ENCODE assay signal across 12 cellular contexts in the genomic region with DNA sequence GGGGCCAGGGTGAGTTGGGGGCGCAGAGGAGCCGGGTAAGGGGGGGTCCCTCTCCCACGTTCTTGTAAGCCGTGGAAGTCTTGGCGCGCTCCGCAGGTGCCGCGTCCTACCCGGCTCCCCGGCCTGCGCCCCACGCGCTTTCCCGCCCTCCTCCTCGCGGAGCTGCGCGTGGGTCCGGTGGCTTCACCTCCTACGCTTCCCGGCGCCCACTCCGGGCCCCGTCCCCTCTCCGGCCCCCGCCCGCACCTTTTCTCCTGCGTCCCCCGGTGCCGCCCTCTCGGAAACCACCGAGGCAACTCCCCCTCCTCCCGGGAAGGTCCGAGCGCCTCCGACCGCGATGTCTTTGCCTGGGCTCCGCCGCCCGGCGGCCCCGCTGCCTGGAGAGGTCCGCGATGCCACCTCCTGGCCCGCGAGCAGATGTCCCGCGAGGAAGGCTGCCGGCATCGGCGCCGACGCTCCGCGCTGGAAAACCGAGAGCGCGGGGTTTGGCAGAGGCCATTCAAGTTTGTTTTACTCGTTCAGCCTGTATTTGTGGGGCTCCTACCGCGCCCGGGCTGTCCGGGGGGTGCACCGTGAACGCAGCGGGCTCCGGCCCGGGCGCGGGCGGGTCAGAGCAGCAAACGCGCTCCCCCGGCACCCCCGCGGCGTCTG. TPM values are rescaled to one million over a fixed set of nuclear protein-coding genes. Genes with fewer than 3 reads are reported as not detected.
DNase-seq lines count a peak whose midpoint lies in the region; ATAC-seq, FAIRE-seq and TF ChIP-seq lines count a peak whose summit lies in the region.
"Had no signal": no experiment of that assay in that cellular context is flagged by ENCODE, and none has a peak within 500 bp of the region (broad histone marks: within the 10 kb centered on the region; RNA-seq: fewer than 3 reads in every experiment).

No MANE protein-coding gene starts in this region.

- H3K27me3 ChIP-seq in bronchial epithelial cell (ENCODE audit: control insufficient read depth, insufficient read depth, low read length): peaks cover 17% of the 10 kb centered on the region
- peaks cover 18% of the 10 kb centered on the region for H3K27me3 ChIP-seq in thyroid gland

- no peak for TF ChIP-seq POLR2A in thyroid gland (IDR thresholded peaks at IDR 0.05)

- no peak for FAIRE-seq in bronchial epithelial cell (lab: Jason Lieb, UNC)
- FAIRE-seq: colon had no signal

- H3K36me3 ChIP-seq in bronchial epithelial cell (ENCODE audit: control insufficient read depth, insufficient read depth, low read length) (no peaks in the 10 kb centered on the region), thyroid gland (no peaks in the 10 kb centered on the region)

- no peak overlapping the region for H3K4me3 ChIP-seq in bronchial epithelial cell (ENCODE audit: low read depth, low read length)
- no peak overlapping the region for H3K4me3 ChIP-seq in thyroid gland (replicated peaks in 1 of 3)
- H3K4me3 ChIP-seq: BLaER1 had no signal

- H3K4me3 Mint-ChIP-seq in activated naive CD8-positive, alpha-beta T cell treated with anti-CD3 and anti-CD28 coated beads, Interleukin-2, amount 50 U/mL, for 24 hours: no peak overlapping the region
- H3K4me3 Mint-ChIP-seq in activated naive CD8-positive, alpha-beta T cell treated with anti-CD3 and anti-CD28 coated beads for 36 hours: no peak overlapping the region

- H3K9me3 ChIP-seq in thyroid gland: no peaks in the 10 kb centered on the region

- H3K4me1 Mint-ChIP-seq in activated naive CD8-positive, alpha-beta T cell treated with anti-CD3 and anti-CD28 coated beads, Interleukin-2, amount 50 U/mL, for 24 hours: no peaks in the 10 kb centered on the region
- H3K4me1 Mint-ChIP-seq in activated naive CD8-positive, alpha-beta T cell treated with anti-CD3 and anti-CD28 coated beads for 36 hours: no peaks in the 10 kb centered on the region

- peaks cover 20% of the 10 kb centered on the region for H3K27me3 Mint-ChIP-seq in activated naive CD8-positive, alpha-beta T cell treated with anti-CD3 and anti-CD28 coated beads, Interleukin-2, amount 50 U/mL, for 24 hours
- H3K27me3 Mint-ChIP-seq in activated naive CD8-positive, alpha-beta T cell treated with anti-CD3 and anti-CD28 coated beads for 36 hours: peaks cover 36% of the 10 kb centered on the region

- peak; percentile 25 for TF ChIP-seq CTCF in bronchial epithelial cell (IDR thresholded peaks at IDR 0.05; ENCODE audit: insufficient read depth, low read length, severe bottlenecking)
- peak in 3 of 6 experiments; percentile 10 to 30 (median 27) for TF ChIP-seq CTCF in thyroid gland (IDR thresholded peaks at IDR 0.05)

- H3K4me1 ChIP-seq in thyroid gland: peaks cover 9 to 39% of the 10 kb centered on the region in 2 donors
- H3K4me1 ChIP-seq: parathyroid adenoma had no signal

- H3K27ac Mint-ChIP-seq in activated naive CD8-positive, alpha-beta T cell treated with anti-CD3 and anti-CD28 coated beads, Interleukin-2, amount 50 U/mL, for 24 hours: no peak overlapping the region
- H3K27ac Mint-ChIP-seq in activated naive CD8-positive, alpha-beta T cell treated with anti-CD3 and anti-CD28 coated beads for 36 hours: no peak overlapping the region

- 2 to 5% methylated on average over 26 to 54 of the region's 79 CpGs for WGBS in thyroid gland, 2 donors

- H3K27ac ChIP-seq in thyroid gland: no peak overlapping the region
- H3K27ac ChIP-seq: BLaER1, parathyroid adenoma had no signal

- H3K9me3 Mint-ChIP-seq in activated naive CD8-positive, alpha-beta T cell treated with anti-CD3 and anti-CD28 coated beads, Interleukin-2, amount 50 U/mL, for 24 hours: no peaks in the 10 kb centered on the region
- H3K9me3 Mint-ChIP-seq in activated naive CD8-positive, alpha-beta T cell treated with anti-CD3 and anti-CD28 coated beads for 36 hours: no peaks in the 10 kb centered on the region

- DNase-seq in activated naive CD8-positive, alpha-beta T cell treated with anti-CD3 and anti-CD28 coated beads, Interleukin-2, amount 50 U/mL, for 24 hours: peak; percentile 20
- no peak for DNase-seq in activated naive CD8-positive, alpha-beta T cell treated with anti-CD3 and anti-CD28 coated beads for 36 hours
- DNase-seq in bronchial epithelial cell (ENCODE audit: low read depth): no peak
- peak; percentile 60 for DNase-seq in iPS-NIHi7 (ENCODE audit: extremely low spot score)
- peak; percentile 19 to 29 for DNase-seq in thyroid gland
- DNase-seq in activated gamma-delta T cell (lab: John Stamatoyannopoulos, UW): no peak
- DNase-seq in HK-2 (ENCODE audit: unreplicated experiment): no peak
- no peak for DNase-seq in activated CD4-positive, alpha-beta T cell treated with anti-CD3 and anti-CD28 coated beads, Interleukin-2, amount 50 U/mL, for 48 hours
- DNase-seq: activated CD4-positive, CD25-positive, alpha-beta regulatory T cell had no signal

- ATAC-seq in activated naive CD8-positive, alpha-beta T cell treated with anti-CD3 and anti-CD28 coated beads, Interleukin-2, amount 50 U/mL, for 24 hours: no peak

- intact Hi-C loops in thyroid gland (cut with DNase I): loop anchor here (5.0 kb wide), 1 partner anchor 136 kb away; no protein-coding TSS in a partner anchor

- peaks cover 4% of the 10 kb centered on the region for H3K36me3 Mint-ChIP-seq in activated naive CD8-positive, alpha-beta T cell treated with anti-CD3 and anti-CD28 coated beads, Interleukin-2, amount 50 U/mL, for 24 hours (ENCODE audit: low read depth)
- H3K36me3 Mint-ChIP-seq in activated naive CD8-positive, alpha-beta T cell treated with anti-CD3 and anti-CD28 coated beads for 36 hours: peaks cover 4% of the 10 kb centered on the region

RNA-seq across cellular contexts. Expression of a gene that starts 2.4 kb away (rescaled TPM):
- not detected for total RNA-seq in activated naive CD8-positive, alpha-beta T cell treated with anti-CD3 and anti-CD28 coated beads for 36 hours
- total RNA-seq in bronchial epithelial cell: under 0.01 TPM in 1 of 2 replicates, not detected in the other
- total RNA-seq in thyroid gland: not detected

Comparison
In these comparisons a context has a peak if more than half of its experiments do, and no peak if none do; other contexts are left out.
1. DNase-seq: peak in activated naive CD8-positive, alpha-beta T cell treated with anti-CD3 and anti-CD28 coated beads, Interleukin-2, amount 50 U/mL, for 24 hours (single experiment), iPS-NIHi7 (single experiment) and thyroid gland (2 of 2); none in activated naive CD8-positive, alpha-beta T cell treated with anti-CD3 and anti-CD28 coated beads for 36 hours (single experiment), bronchial epithelial cell (single experiment), activated gamma-delta T cell (single experiment), HK-2 (single experiment) and activated CD4-positive, alpha-beta T cell treated with anti-CD3 and anti-CD28 coated beads, Interleukin-2, amount 50 U/mL, for 48 hours (0 of 2).